In the genomic region with DNA sequence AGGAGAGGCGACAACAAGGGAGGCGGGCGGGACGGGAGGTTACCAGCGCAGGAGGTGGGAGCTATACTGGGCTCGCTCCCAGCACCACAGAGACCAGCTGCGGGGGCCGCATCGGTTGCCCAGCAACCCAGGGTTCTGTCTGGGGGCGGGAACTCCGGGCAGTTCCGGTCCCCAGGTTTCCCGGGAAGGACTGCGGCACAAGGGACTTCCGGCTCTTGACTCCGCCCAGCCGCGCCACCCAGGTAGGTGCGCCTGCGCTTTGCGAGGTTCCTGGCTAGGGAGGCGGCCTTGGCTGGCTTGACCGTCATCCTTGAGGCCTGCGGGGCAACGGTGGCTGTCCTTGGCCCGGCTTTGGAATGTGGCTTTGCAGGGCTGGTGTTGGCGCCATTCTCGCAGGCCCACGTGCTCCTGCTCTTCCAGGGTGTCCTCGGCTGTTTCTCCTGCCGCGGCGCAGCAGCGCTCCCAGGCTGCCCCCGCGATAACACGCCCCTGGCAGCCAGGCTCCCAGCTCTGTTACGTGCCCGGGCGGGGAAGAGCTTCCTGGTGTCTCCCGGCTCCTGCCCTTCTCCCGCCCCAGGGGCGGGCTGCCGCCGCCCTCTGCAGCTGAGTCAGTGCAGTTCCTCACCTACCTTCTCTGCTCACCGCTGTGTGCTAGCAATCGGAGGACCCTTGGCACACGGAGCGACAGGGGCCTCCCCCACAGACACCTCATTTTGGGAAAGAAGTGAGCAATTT, we compare ENCODE assay signal across 8 cellular contexts. TPM values are rescaled to one million over a fixed set of nuclear protein-coding genes. Genes with fewer than 3 reads are reported as not detected.
DNase-seq lines count a peak whose midpoint lies in the region; ATAC-seq and TF ChIP-seq lines count a peak whose summit lies in the region.

A gene with protein sequence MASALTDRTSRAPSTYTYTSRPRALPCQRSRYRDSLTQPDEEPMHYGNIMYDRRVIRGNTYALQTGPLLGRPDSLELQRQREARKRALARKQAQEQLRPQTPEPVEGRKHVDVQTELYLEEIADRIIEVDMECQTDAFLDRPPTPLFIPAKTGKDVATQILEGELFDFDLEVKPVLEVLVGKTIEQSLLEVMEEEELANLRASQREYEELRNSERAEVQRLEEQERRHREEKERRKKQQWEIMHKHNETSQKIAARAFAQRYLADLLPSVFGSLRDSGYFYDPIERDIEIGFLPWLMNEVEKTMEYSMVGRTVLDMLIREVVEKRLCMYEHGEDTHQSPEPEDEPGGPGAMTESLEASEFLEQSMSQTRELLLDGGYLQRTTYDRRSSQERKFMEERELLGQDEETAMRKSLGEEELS (minus strand): TSS at position 534 of the 735 bp plus-strand sequence. CDS start 652 bp downstream, outside the sequence.

- TF ChIP-seq CTCF in AG04450 (IDR thresholded peaks at IDR 0.05; ENCODE audit: low read depth, low read length) (no peak), VCaP (conservative IDR thresholded peaks at IDR 0.05) (peak; percentile 47), mammary epithelial cell (conservative IDR thresholded peaks at IDR 0.05 in 1 of 2, IDR thresholded peaks at IDR 0.05 in 1 of 2; ENCODE audit: extremely low read depth in 1 of 2, insufficient read depth in 1 of 2, low read depth in 1 of 2, low read length in 2 of 2) (peak in 1 of 2 donors; percentile 37)

- peak within 1 kb of the TSS; percentile 89 for H3K9ac ChIP-seq in mammary epithelial cell (ENCODE audit: insufficient read depth, low read length)

- WGBS in mammary epithelial cell (ENCODE audit: low coverage, missing lambda C conversion rate), result 0% methylated on average over 20 of the region's 49 CpGs

- CTCF ChIA-PET in AG04450 (lab: Charles Lee), result interaction anchor here (0.6 to 2.4 kb wide), 9 partner anchors 9 to 207 kb away, joined by 3 to 9 read pairs (median 4); no protein-coding TSS in a partner anchor
- CTCF ChIA-PET in mammary epithelial cell (lab: Charles Lee; ENCODE audit: low non-redundant PET), result interaction anchor here (0.7 to 0.8 kb wide), 2 partner anchors 43 to 130 kb away, joined by 3 to 4 read pairs; no protein-coding TSS in a partner anchor

- H3K9me3 ChIP-seq in AG04450 (ENCODE audit: control insufficient read depth, insufficient read depth, low read length) (peaks cover 10% of the 10 kb centered on the region; the same call in 1 of the 2 replicates), mammary epithelial cell (replicated peaks; ENCODE audit: insufficient read depth, low read length) (no peaks in the 10 kb centered on the region)

- no peaks in the 10 kb centered on the region for H3K36me3 ChIP-seq in mammary epithelial cell (ENCODE audit: insufficient read depth, low read length)

- DNase-seq in AG04450 (ENCODE audit: low read depth, low spot score) (peak; percentile 72), NCI-H2171 treated with DMSO at 0.1 percent for 48 hours (lab: John Stamatoyannopoulos, UW) (peak; percentile 95), mammary epithelial cell (peak; percentile 97), iPS-NIHi11 (ENCODE audit: low spot score) (peak; percentile 97)

- peak within 1 kb of the TSS; percentile 94 for H3K4me2 ChIP-seq in mammary epithelial cell (ENCODE audit: insufficient read depth, low read depth, low read length)

- ATAC-seq in GM18870 (IDR thresholded peaks at IDR 0.05; ENCODE audit: unreplicated experiment) (peak; percentile 81), HG03108 (IDR thresholded peaks at IDR 0.05; ENCODE audit: unreplicated experiment) (peak; percentile 93)

- intact Hi-C loops in mammary epithelial cell (cut with micrococcal nuclease), result loop anchor here (1.0 kb wide), 1 partner anchor 296 kb away; no protein-coding TSS in a partner anchor

- H2AFZ ChIP-seq in mammary epithelial cell (ENCODE audit: low read depth, low read length), result peak within 1 kb of the TSS; percentile 68

- H3K79me2 ChIP-seq in mammary epithelial cell (ENCODE audit: insufficient read depth, low read length), result peaks cover 32% of the 10 kb centered on the region

- POLR2A ChIA-PET in AG04450 (lab: Yijun Ruan, JAX), result interaction anchor here (1.3 kb wide), 1 partner anchor 130 kb away, joined by 3 read pairs; no protein-coding TSS in a partner anchor

- H3K27ac ChIP-seq in AG04450 (ENCODE audit: low read depth, low read length) (peak within 1 kb of the TSS; percentile 82), VCaP (peak within 1 kb of the TSS; percentile 91), mammary epithelial cell (ENCODE audit: insufficient read depth, low read depth, low read length) (peak within 1 kb of the TSS; percentile 69), skin epidermis (peak within 1 kb of the TSS; percentile 43 to 97 (median 86))

- BruUV-seq in mammary epithelial cell (replicated peaks; lab: Mats Ljungman, UMichigan), result no TSS peak

- dilution Hi-C loops in mammary epithelial cell (cut with HindIII; ENCODE audit: low sequenced_read_pairs), result no loop called here

- H3K4me3 ChIP-seq in AG04450 (ENCODE audit: low read depth, low read length) (peak within 1 kb of the TSS; percentile 95), mammary epithelial cell (replicated peaks in 1 of 3; ENCODE audit: insufficient read depth in 1 of 3, low read depth in 2 of 3, low read length in 3 of 3) (peak within 1 kb of the TSS; percentile 42 to 94 (median 65)), skin epidermis (peak within 1 kb of the TSS; percentile 56 to 85 (median 78))

- H3K27me3 ChIP-seq in AG04450 (ENCODE audit: control insufficient read depth, insufficient read depth, low read length) (no peaks in the 10 kb centered on the region), mammary epithelial cell (ENCODE audit: insufficient read depth, low read length) (no peaks in the 10 kb centered on the region)

- no peaks in the 10 kb centered on the region for H4K20me1 ChIP-seq in mammary epithelial cell (ENCODE audit: insufficient read depth, low read length)

- peaks cover 19% of the 10 kb centered on the region for H3K4me1 ChIP-seq in mammary epithelial cell (ENCODE audit: insufficient read depth, low read length)

- in situ Hi-C loops in mammary epithelial cell (cut with MboI; ENCODE audit: low sequenced_read_pairs in 2 of 2), result loop anchor here (5.0 to 25.0 kb wide), 4 partner anchors 105 to 813 kb away; no protein-coding TSS in a partner anchor

RNA-seq across cellular contexts. Expression of the gene that starts here (rescaled TPM):
- polyA plus RNA-seq in AG04450 (2011; rRNA removed) (1.6 and 2.0 TPM in 2 replicates), mammary epithelial cell (2.8 TPM)
- 1.9 and 4.3 TPM in 2 replicates for polyA minus RNA-seq in AG04450 (2011; rRNA and poly(A)+ RNA removed)
- 10 to 100 TPM; 12.2 to 15.6 TPM for total RNA-seq in mammary epithelial cell
- polyA minus RNA-seq in mammary epithelial cell, result 5.1 TPM

Comparison
In these comparisons a context has a peak if more than half of its experiments do, and no peak if none do; other contexts are left out.
1. Peak in every context shown above with its lines: DNase-seq, ATAC-seq, H3K4me3 ChIP-seq and H3K27ac ChIP-seq.